22 cellular contexts compared by ENCODE assay signal in the genomic region with DNA sequence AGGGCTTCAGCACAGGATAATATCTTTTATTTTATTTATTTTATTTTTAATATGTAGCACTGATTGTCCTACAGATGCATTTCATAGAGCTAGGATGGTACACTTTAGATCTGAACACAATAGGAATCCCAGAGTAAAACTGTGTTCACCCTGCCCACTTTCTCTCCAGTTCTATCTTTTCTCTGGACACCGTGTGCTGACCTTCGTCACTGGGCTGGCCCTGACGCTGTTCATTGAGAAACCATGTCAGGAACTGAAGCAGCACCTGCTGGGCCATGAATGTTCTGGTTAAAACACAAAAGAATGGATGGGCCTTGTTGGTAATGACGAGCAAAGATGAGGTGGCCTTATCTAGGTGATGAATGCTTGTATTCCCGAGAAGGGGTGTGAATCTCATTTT.
DNase-seq lines count a peak whose midpoint lies in the region; ATAC-seq and TF ChIP-seq lines count a peak whose summit lies in the region.
"Had no signal": no experiment of that assay in that cellular context is flagged by ENCODE, and none has a peak within 500 bp of the region (broad histone marks: within the 10 kb centered on the region; RNA-seq: fewer than 3 reads in every experiment).

No MANE protein-coding gene starts in this region.

- no peaks in the 10 kb centered on the region for H3K4me1 ChIP-seq in prostate gland (replicated peaks)

- DNase-seq in SK-N-MC (ENCODE audit: low read depth, low spot score) (no peak), prostate gland (ENCODE audit: low spot score) (peak; percentile 62), T-helper 2 cell (no peak), OCI-M2 (lab: John Stamatoyannopoulos, UW; ENCODE audit: unreplicated experiment) (no peak), left colon (no peak)
- DNase-seq: 8988T; AML-193; CD4-positive, alpha-beta memory T cell; CD4-positive, CD25-positive, alpha-beta regulatory T cell; CD8-positive, alpha-beta memory T cell; COR-L47; DMS 273 treated with DMSO at 0.1 percent for 48 hours; DMS153; DMS53; DMS79; DND-41; EL; GDM1 had no signal

- 66% methylated on average over 5 of the region's 5 CpGs for WGBS in prostate gland

- TF ChIP-seq POLR2A in prostate gland (IDR thresholded peaks at IDR 0.05) = no peak

- intact Hi-C loops in prostate gland (cut with DNase I) (loop anchor here (1.0 kb wide), 1 partner anchor 287 kb away; no protein-coding TSS in a partner anchor), left colon (cut with DNase I, micrococcal nuclease) (loop anchor here in 1 of 2 donors (5.0 kb wide), 1 partner anchor 286 kb away; no protein-coding TSS in a partner anchor)

- H3K4me3 ChIP-seq in SK-N-MC (no peak overlapping the region), prostate gland (no peak overlapping the region)
- H3K4me3 ChIP-seq: BLaER1 treated with 17β-estradiol and CSF1 and Interleukin-3, amounts not matched to agents 10 nM and 100 nM; GM12878 had no signal

- no peaks in the 10 kb centered on the region for H3K9me3 ChIP-seq in SK-N-MC (ENCODE audit: low read depth, low read length)
- no peaks in the 10 kb centered on the region for H3K9me3 ChIP-seq in prostate gland
- H3K9me3 ChIP-seq: BLaER1 treated with 17β-estradiol and CSF1 and Interleukin-3, amounts not matched to agents 10 nM and 100 nM had no signal

- peak overlapping the region; percentile 32 for H3K9ac ChIP-seq in SK-N-MC (ENCODE audit: insufficient read length)
- H3K9ac ChIP-seq: BLaER1 treated with 17β-estradiol and CSF1 and Interleukin-3, amounts not matched to agents 10 nM and 100 nM had no signal

- no peaks in the 10 kb centered on the region for H3K27me3 ChIP-seq in prostate gland (replicated peaks; ENCODE audit: insufficient read depth)
- H3K27me3 ChIP-seq: BLaER1 treated with 17β-estradiol and CSF1 and Interleukin-3, amounts not matched to agents 10 nM and 100 nM had no signal

- ATAC-seq in GM18502 (IDR thresholded peaks at IDR 0.05; ENCODE audit: poor library complexity, unreplicated experiment) = no peak
- ATAC-seq in left colon = no peak
- ATAC-seq: GM12878 had no signal

- H3K36me3 ChIP-seq in SK-N-MC (ENCODE audit: insufficient read depth, low read length) = no peaks in the 10 kb centered on the region
- no peaks in the 10 kb centered on the region for H3K36me3 ChIP-seq in prostate gland
- H3K36me3 ChIP-seq: BLaER1 treated with 17β-estradiol and CSF1 and Interleukin-3, amounts not matched to agents 10 nM and 100 nM had no signal

- H3K27ac ChIP-seq in C4-2B (peak overlapping the region; percentile 98; the same call in 1 of the 2 replicates), SK-N-MC (peak overlapping the region; percentile 53; the same call in 1 of the 2 replicates), prostate gland (peak overlapping the region; percentile 83 to 95)
- H3K27ac ChIP-seq: BLaER1 treated with 17β-estradiol and CSF1 and Interleukin-3, amounts not matched to agents 10 nM and 100 nM had no signal

- TF ChIP-seq CTCF in C4-2B (conservative IDR thresholded peaks at IDR 0.05) (no peak), prostate gland (IDR thresholded peaks at IDR 0.05) (no peak)
